17 cellular contexts compared by ENCODE assay signal in the genomic region with DNA sequence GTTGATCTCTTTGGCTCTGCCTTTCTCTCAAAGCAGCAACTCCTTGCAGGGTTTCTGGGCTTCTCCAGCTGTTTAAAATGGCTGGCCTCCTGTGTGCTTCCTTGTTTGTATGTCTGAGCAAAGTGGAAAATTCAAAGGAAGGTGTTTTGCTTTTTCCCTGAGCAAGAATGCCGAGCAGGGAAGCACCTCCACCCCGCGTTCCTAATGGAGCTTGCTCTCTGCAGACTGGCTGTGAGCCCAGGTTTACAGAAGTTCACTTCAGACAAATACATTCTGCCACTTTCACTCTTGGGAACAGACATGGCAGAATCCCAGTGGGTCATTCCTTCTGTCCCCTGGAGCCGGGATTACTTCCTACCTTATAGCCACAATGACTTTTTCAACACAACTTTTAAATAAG.
DNase-seq lines count a peak whose midpoint lies in the region; ATAC-seq and TF ChIP-seq lines count a peak whose summit lies in the region.
"Had no signal": no experiment of that assay in that cellular context is flagged by ENCODE, and none has a peak within 500 bp of the region (broad histone marks: within the 10 kb centered on the region; RNA-seq: fewer than 3 reads in every experiment).

No MANE protein-coding gene starts in this region.

- CTCF ChIA-PET in PC-9 (lab: Charles Lee), result no interaction called here

- H3K27ac ChIP-seq in hepatocyte, result no peak overlapping the region
- H3K27ac ChIP-seq in PC-9, result no peak overlapping the region
- H3K27ac ChIP-seq: ascending aorta, stomach had no signal

- WGBS in hepatocyte (ENCODE audit: low lambda C conversion rate, missing lambda C conversion rate), result 53% methylated on average over 4 of the region's 4 CpGs

- H3K4me2 ChIP-seq in hepatocyte (no peak overlapping the region), PC-9 (no peak overlapping the region)

- H3K79me2 ChIP-seq in hepatocyte, result no peaks in the 10 kb centered on the region
- no peaks in the 10 kb centered on the region for H3K79me2 ChIP-seq in PC-9 (ENCODE audit: low read depth)

- no peak for ATAC-seq in GM21381 (IDR thresholded peaks at IDR 0.05; ENCODE audit: unreplicated experiment)

- H3K36me3 ChIP-seq in hepatocyte (replicated peaks; ENCODE audit: insufficient read depth, low read depth), result no peaks in the 10 kb centered on the region
- no peaks in the 10 kb centered on the region for H3K36me3 ChIP-seq in PC-9 (ENCODE audit: low read depth)
- H3K36me3 ChIP-seq: ascending aorta, stomach had no signal

- H3F3A ChIP-seq in PC-9 (ENCODE audit: insufficient read depth, low read depth), result no peaks in the 10 kb centered on the region

- no peak overlapping the region for H2AFZ ChIP-seq in hepatocyte
- H2AFZ ChIP-seq in PC-9, result no peak overlapping the region

- H3K9me2 ChIP-seq in hepatocyte (replicated peaks; ENCODE audit: insufficient read depth) (no peaks in the 10 kb centered on the region), PC-9 (ENCODE audit: insufficient read depth) (no peaks in the 10 kb centered on the region)

- no TSS peak for BruUV-seq in PC-9 (replicated peaks; lab: Mats Ljungman, UMichigan)

- H3K4me3 ChIP-seq in hepatocyte (no peak overlapping the region), PC-9 (no peak overlapping the region)
- H3K4me3 ChIP-seq: ascending aorta, stomach had no signal

- H3K27me3 ChIP-seq in hepatocyte, result no peaks in the 10 kb centered on the region
- H3K27me3 ChIP-seq in PC-9 (ENCODE audit: insufficient read depth, low read depth), result peaks cover 67% of the 10 kb centered on the region
- H3K27me3 ChIP-seq: ascending aorta, stomach had no signal

- no peaks in the 10 kb centered on the region for H4K20me1 ChIP-seq in hepatocyte (ENCODE audit: insufficient read depth, poor library complexity, severe bottlenecking)
- H4K20me1 ChIP-seq in PC-9 (ENCODE audit: insufficient read depth), result no peaks in the 10 kb centered on the region

- TF ChIP-seq CTCF in hepatocyte (IDR thresholded peaks at IDR 0.05; ENCODE audit: poor library complexity), result no peak
- no peak for TF ChIP-seq CTCF in PC-9 (conservative IDR thresholded peaks at IDR 0.05)

- DNase-seq in DMS153 (lab: John Stamatoyannopoulos, UW), result peak; percentile 63
- no peak for DNase-seq in DMS153 treated with DMSO at 0.1 percent for 48 hours (lab: John Stamatoyannopoulos, UW; ENCODE audit: unreplicated experiment)
- peak; percentile 78 for DNase-seq in astrocyte of the hippocampus (ENCODE audit: low read depth, low spot score)
- DNase-seq in hepatocyte (ENCODE audit: low spot score), result peak; percentile 13
- peak; percentile 62 for DNase-seq in renal cortical epithelial cell (ENCODE audit: low read depth)
- no peak for DNase-seq in PC-9
- no peak for DNase-seq in activated naive CD4-positive, alpha-beta T cell treated with Interleukin-2 at 50 U/mL for 16 hours
- DNase-seq: 8988T; activated B cell treated with CpG ODN at 0.5 μM for 24 hours; activated CD8-positive, alpha-beta memory T cell treated with anti-CD3 and anti-CD28 coated beads for 24 hours; activated effector memory CD4-positive, alpha-beta T cell treated with Interleukin-2 at 50 U/mL for 16 hours; CD4-positive, CD25-positive, alpha-beta regulatory T cell; stimulated activated CD4-positive, alpha-beta T cell treated with anti-CD3 and anti-CD28 coated beads, Interleukin-12 subunit alpha, Interleukin-12 subunit beta, amount 100 ng/mL, for 4 hours; stomach; T-helper 1 cell had no signal

- H3K4me1 ChIP-seq in hepatocyte (ENCODE audit: insufficient read depth) (no peaks in the 10 kb centered on the region), PC-9 (replicated peaks; ENCODE audit: insufficient read depth) (no peaks in the 10 kb centered on the region)
- H3K4me1 ChIP-seq: ascending aorta had no signal

- POLR2A ChIA-PET in PC-9 (lab: Charles Lee; ENCODE audit: unreplicated experiment), result no interaction called here

- H3K9me3 ChIP-seq in hepatocyte (ENCODE audit: low read depth), result no peaks in the 10 kb centered on the region
- H3K9me3 ChIP-seq in PC-9 (ENCODE audit: insufficient read depth, low read depth), result no peaks in the 10 kb centered on the region
- H3K9me3 ChIP-seq: ascending aorta, stomach had no signal

- intact Hi-C loops in PC-9 (cut with micrococcal nuclease; ENCODE audit: unreplicated experiment), result no loop called here

Comparison
In these comparisons a context has a peak if more than half of its experiments do, and no peak if none do; other contexts are left out.
1. DNase-seq: peak in DMS153 (single experiment), astrocyte of the hippocampus (single experiment), hepatocyte (single experiment) and renal cortical epithelial cell (single experiment); none in DMS153 treated with DMSO at 0.1 percent for 48 hours (single experiment), PC-9 (0 of 2) and activated naive CD4-positive, alpha-beta T cell treated with Interleukin-2 at 50 U/mL for 16 hours (single experiment).